1 cellular context compared by ENCODE assay signal in genomic region chr13:113627136-113627535, GRCh38.
TF ChIP-seq lines count a peak whose summit lies in the region.

No MANE protein-coding gene starts in this region.

TF ChIP-seq in HepG2, 621 proteins besides CTCF, POLR2A, EP300 and RAD21:
- TF ChIP-seq NR1H2 (CRISPR knock-in tag; IDR thresholded peaks at IDR 0.05; ENCODE audit: borderline replicate concordance, low read depth) (no peak), ZNF337 (CRISPR knock-in tag; IDR thresholded peaks at IDR 0.05; ENCODE audit: borderline replicate concordance, low read depth) (no peak), HCFC1 (IDR thresholded peaks at IDR 0.05; ENCODE audit: low read depth, low read length) (no peak), LCORL (IDR thresholded peaks at IDR 0.05) (no peak), LCORL (CRISPR knock-in tag; IDR thresholded peaks at IDR 0.05) (no peak), TRIM24 (CRISPR knock-in tag; IDR thresholded peaks at IDR 0.05) (no peak), ZNF225 (CRISPR knock-in tag; IDR thresholded peaks at IDR 0.05) (no peak), ZBTB1 (CRISPR knock-in tag; IDR thresholded peaks at IDR 0.05; ENCODE audit: borderline replicate concordance) (no peak), KMT2B (CRISPR knock-in tag; IDR thresholded peaks at IDR 0.05) (no peak), POLR2AphosphoS2 (IDR thresholded peaks at IDR 0.05; ENCODE audit: low read depth, low read length) (no peak), XRCC5 (optimal IDR thresholded peaks at IDR 0.05; ENCODE audit: low read length) (no peak), TCF12 (IDR thresholded peaks at IDR 0.05) (no peak), TCF12 (CRISPR knock-in tag; IDR thresholded peaks at IDR 0.05) (no peak), ZNF737 (CRISPR knock-in tag; IDR thresholded peaks at IDR 0.05; ENCODE audit: borderline replicate concordance) (no peak), ARNTL (CRISPR knock-in tag; IDR thresholded peaks at IDR 0.05) (no peak), SMAD3 (CRISPR knock-in tag; IDR thresholded peaks at IDR 0.05) (no peak), ZNF574 (CRISPR knock-in tag; IDR thresholded peaks at IDR 0.05) (no peak), ZC3H13 (CRISPR knock-in tag; IDR thresholded peaks at IDR 0.05) (no peak), ZNF432 (CRISPR knock-in tag; IDR thresholded peaks at IDR 0.05; ENCODE audit: borderline replicate concordance) (no peak), PLSCR1 (CRISPR knock-in tag; IDR thresholded peaks at IDR 0.05; ENCODE audit: borderline replicate concordance) (no peak)
- TF ChIP-seq, protein P1, sequence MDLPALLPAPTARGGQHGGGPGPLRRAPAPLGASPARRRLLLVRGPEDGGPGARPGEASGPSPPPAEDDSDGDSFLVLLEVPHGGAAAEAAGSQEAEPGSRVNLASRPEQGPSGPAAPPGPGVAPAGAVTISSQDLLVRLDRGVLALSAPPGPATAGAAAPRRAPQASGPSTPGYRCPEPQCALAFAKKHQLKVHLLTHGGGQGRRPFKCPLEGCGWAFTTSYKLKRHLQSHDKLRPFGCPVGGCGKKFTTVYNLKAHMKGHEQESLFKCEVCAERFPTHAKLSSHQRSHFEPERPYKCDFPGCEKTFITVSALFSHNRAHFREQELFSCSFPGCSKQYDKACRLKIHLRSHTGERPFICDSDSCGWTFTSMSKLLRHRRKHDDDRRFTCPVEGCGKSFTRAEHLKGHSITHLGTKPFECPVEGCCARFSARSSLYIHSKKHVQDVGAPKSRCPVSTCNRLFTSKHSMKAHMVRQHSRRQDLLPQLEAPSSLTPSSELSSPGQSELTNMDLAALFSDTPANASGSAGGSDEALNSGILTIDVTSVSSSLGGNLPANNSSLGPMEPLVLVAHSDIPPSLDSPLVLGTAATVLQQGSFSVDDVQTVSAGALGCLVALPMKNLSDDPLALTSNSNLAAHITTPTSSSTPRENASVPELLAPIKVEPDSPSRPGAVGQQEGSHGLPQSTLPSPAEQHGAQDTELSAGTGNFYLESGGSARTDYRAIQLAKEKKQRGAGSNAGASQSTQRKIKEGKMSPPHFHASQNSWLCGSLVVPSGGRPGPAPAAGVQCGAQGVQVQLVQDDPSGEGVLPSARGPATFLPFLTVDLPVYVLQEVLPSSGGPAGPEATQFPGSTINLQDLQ (CRISPR knock-in tag; IDR thresholded peaks at IDR 0.05), result no peak
- TF ChIP-seq, protein P2, sequence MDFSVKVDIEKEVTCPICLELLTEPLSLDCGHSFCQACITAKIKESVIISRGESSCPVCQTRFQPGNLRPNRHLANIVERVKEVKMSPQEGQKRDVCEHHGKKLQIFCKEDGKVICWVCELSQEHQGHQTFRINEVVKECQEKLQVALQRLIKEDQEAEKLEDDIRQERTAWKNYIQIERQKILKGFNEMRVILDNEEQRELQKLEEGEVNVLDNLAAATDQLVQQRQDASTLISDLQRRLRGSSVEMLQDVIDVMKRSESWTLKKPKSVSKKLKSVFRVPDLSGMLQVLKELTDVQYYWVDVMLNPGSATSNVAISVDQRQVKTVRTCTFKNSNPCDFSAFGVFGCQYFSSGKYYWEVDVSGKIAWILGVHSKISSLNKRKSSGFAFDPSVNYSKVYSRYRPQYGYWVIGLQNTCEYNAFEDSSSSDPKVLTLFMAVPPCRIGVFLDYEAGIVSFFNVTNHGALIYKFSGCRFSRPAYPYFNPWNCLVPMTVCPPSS (IDR thresholded peaks at IDR 0.05), result no peak
